ENCODE assay signal across 1 cellular context in genomic region chr14:96238676-96239075, GRCh38.
TF ChIP-seq lines count a peak whose summit lies in the region.

No MANE protein-coding gene starts in this region.

TF ChIP-seq in IMR-90, 13 proteins besides CTCF, POLR2A, EP300 and RAD21:
- TF ChIP-seq SMC3 (IDR thresholded peaks at IDR 0.05; ENCODE audit: low read depth, low read length) (no peak), CEBPB (IDR thresholded peaks at IDR 0.05; ENCODE audit: low read depth, low read length) (no peak)
